Comparison of ENCODE assay signal across 23 cellular contexts in genomic region chr16:1220841-1221627, GRCh38. TPM values are rescaled to one million over a fixed set of nuclear protein-coding genes. Genes with fewer than 3 reads are reported as not detected.
DNase-seq lines count a peak whose midpoint lies in the region; ATAC-seq, FAIRE-seq and TF ChIP-seq lines count a peak whose summit lies in the region.
"Had no signal": no experiment of that assay in that cellular context is flagged by ENCODE, and none has a peak within 500 bp of the region (broad histone marks: within the 10 kb centered on the region; RNA-seq: fewer than 3 reads in every experiment).

No MANE protein-coding gene starts in this region.

- H3K4ac ChIP-seq in trophoblast cell (ENCODE audit: low read depth, low read length): no peak overlapping the region

- H3K79me2 ChIP-seq in K562 (ENCODE audit: control insufficient read depth, insufficient read depth, low read length) (no peaks in the 10 kb centered on the region), trophoblast cell (ENCODE audit: control insufficient read depth, insufficient read depth, low read length, poor library complexity) (no peaks in the 10 kb centered on the region)

- DNase-seq in Right ventricle myocardium superior: no peak
- DNase-seq in right cardiac atrium: no peak
- DNase-seq in K562 (ENCODE audit: extremely low read depth in 1 of 4, low spot score in 3 of 4): peak in 2 of 4 experiments; percentile 41 to 46
- DNase-seq in glutamatergic neuron: no peak
- no peak for DNase-seq in trophoblast cell
- DNase-seq in MCF 10A (ENCODE audit: unreplicated experiment): no peak
- DNase-seq: AML-193; Caco-2; CD4-positive, alpha-beta T cell; DMS153; DMS79; GDM1 had no signal

- no peak overlapping the region for H2BK5ac ChIP-seq in trophoblast cell (ENCODE audit: low read depth, low read length, poor library complexity)

- intact Hi-C loops in Right ventricle myocardium superior (cut with DNase I): no loop called here
- intact Hi-C loops in right cardiac atrium (cut with DNase I): no loop called here
- intact Hi-C loops in K562 (cut with micrococcal nuclease): no loop called here
- intact Hi-C loops in MCF 10A (cut with micrococcal nuclease): no loop called here

- no peak overlapping the region for H2BK12ac ChIP-seq in trophoblast cell (ENCODE audit: low read length)

- TF ChIP-seq POLR2A in K562 (conservative IDR thresholded peaks at IDR 0.05): no peak

- POLR2A ChIA-PET in K562 (lab: Yijun Ruan, JAX) (interaction anchor here (0.7 kb wide), 1 partner anchor 148 kb away, joined by 3 read pairs; the partner anchor contains the start of gene SSTR5), MCF 10A (lab: Yijun Ruan, JAX) (no interaction called here)

- H3K36me3 ChIP-seq in K562 (ENCODE audit: control insufficient read depth, insufficient read depth, low read length) (no peaks in the 10 kb centered on the region), trophoblast cell (ENCODE audit: control insufficient read depth in 1 of 2, insufficient read depth in 2 of 2, low read length in 2 of 2) (no peaks in the 10 kb centered on the region)
- H3K36me3 ChIP-seq: HAP-1 had no signal

- TF ChIP-seq CTCF in K562 (IDR thresholded peaks at IDR 0.05 in 2 of 3, conservative IDR thresholded peaks at IDR 0.05 in 1 of 3; ENCODE audit: insufficient read depth in 2 of 3, low read depth in 1 of 3, low read length in 3 of 3) (no peak), glutamatergic neuron (IDR thresholded peaks at IDR 0.05; ENCODE audit: partially characterized antibody, unreplicated experiment) (no peak), MCF 10A (IDR thresholded peaks at IDR 0.05; ENCODE audit: unreplicated experiment) (no peak)

- no peak overlapping the region for H4K8ac ChIP-seq in trophoblast cell (ENCODE audit: low read depth, low read length)

- H3K27me3 Mint-ChIP-seq in glutamatergic neuron (ENCODE audit: unreplicated experiment): peaks cover 16% of the 10 kb centered on the region
- peaks cover 59% of the 10 kb centered on the region for H3K27me3 Mint-ChIP-seq in MCF 10A (ENCODE audit: insufficient read depth, unreplicated experiment)

- H3K4me2 ChIP-seq in K562 (ENCODE audit: insufficient read depth, low read length) (peak overlapping the region; percentile 11; the same call in 1 of the 2 replicates), trophoblast cell (ENCODE audit: low read length) (no peak overlapping the region)
- H3K4me2 ChIP-seq: A549 had no signal

- no peak for FAIRE-seq in K562 (lab: Jason Lieb, UNC)
- FAIRE-seq: A549, GM12892, H1 had no signal

- TF ChIP-seq RAD21 in K562 (CRISPR knock-in tag; conservative IDR thresholded peaks at IDR 0.05 in 1 of 2, IDR thresholded peaks at IDR 0.05 in 1 of 2): no peak

- no peak for TF ChIP-seq EP300 in K562 (IDR thresholded peaks at IDR 0.05; ENCODE audit: low read length)

- H3K9me1 ChIP-seq in K562 (ENCODE audit: control insufficient read depth, insufficient read depth, low read length): no peaks in the 10 kb centered on the region

- H3K4me3 Mint-ChIP-seq in glutamatergic neuron (ENCODE audit: unreplicated experiment): no peak overlapping the region
- H3K4me3 Mint-ChIP-seq in MCF 10A (ENCODE audit: unreplicated experiment): no peak overlapping the region
- H3K4me3 Mint-ChIP-seq: CD4-positive, alpha-beta T cell had no signal

- no peak overlapping the region for H3K4me3 ChIP-seq in right cardiac atrium (ENCODE audit: low read length)
- H3K4me3 ChIP-seq in K562: peak overlapping the region; percentile 24; the same call in 1 of the 2 replicates
- H3K4me3 ChIP-seq in trophoblast cell (ENCODE audit: low read depth, low read length): peak overlapping the region; percentile 18
- H3K4me3 ChIP-seq: A549, HAP-1 had no signal

- H3K18ac ChIP-seq in trophoblast cell (ENCODE audit: low read length): no peak overlapping the region

- H2AK5ac ChIP-seq in trophoblast cell (ENCODE audit: low read length): no peak overlapping the region

- H3K4me1 ChIP-seq in right cardiac atrium (ENCODE audit: control insufficient read depth, insufficient read depth, low read length) (no peaks in the 10 kb centered on the region), K562 (replicated peaks in 1 of 2; ENCODE audit: control insufficient read depth in 2 of 2, insufficient read depth in 2 of 2, low read length in 2 of 2) (peaks cover 0 to 73% of the 10 kb centered on the region in 2 experiments; a peak in 2 of 5 replicates), trophoblast cell (ENCODE audit: control insufficient read depth in 1 of 2, insufficient read depth in 2 of 2, low read length in 2 of 2) (no peaks in the 10 kb centered on the region)
- H3K4me1 ChIP-seq: Caco-2, HAP-1 had no signal

- no peaks in the 10 kb centered on the region for H3K9me3 ChIP-seq in right cardiac atrium (ENCODE audit: control insufficient read depth, low read length)
- H3K9me3 ChIP-seq in K562 (replicated peaks; ENCODE audit: control insufficient read depth, insufficient read depth, low read depth, low read length): no peaks in the 10 kb centered on the region
- H3K9me3 ChIP-seq in trophoblast cell (ENCODE audit: insufficient read depth, low read depth, low read length): peaks cover 2% of the 10 kb centered on the region
- H3K9me3 ChIP-seq: A549, Caco-2, HAP-1 had no signal

- H3K4me1 Mint-ChIP-seq in glutamatergic neuron (ENCODE audit: low read depth, unreplicated experiment) (no peaks in the 10 kb centered on the region), MCF 10A (ENCODE audit: insufficient read depth, unreplicated experiment) (peaks cover 5% of the 10 kb centered on the region)

- H3K36me3 Mint-ChIP-seq in glutamatergic neuron (ENCODE audit: unreplicated experiment): no peaks in the 10 kb centered on the region
- no peaks in the 10 kb centered on the region for H3K36me3 Mint-ChIP-seq in MCF 10A (ENCODE audit: insufficient read depth, unreplicated experiment)

- ATAC-seq in Right ventricle myocardium superior (ENCODE audit: poor library complexity): peak; percentile 18
- no peak for ATAC-seq in right cardiac atrium
- peak; percentile 25; the same call in 2 of the 3 replicates for ATAC-seq in K562
- no peak for ATAC-seq in GM21717 (IDR thresholded peaks at IDR 0.05; ENCODE audit: unreplicated experiment)
- ATAC-seq in HG03159 (IDR thresholded peaks at IDR 0.05; ENCODE audit: unreplicated experiment): no peak
- ATAC-seq: A549 had no signal

- peaks cover 20% of the 10 kb centered on the region for H4K20me1 ChIP-seq in K562 (replicated peaks; ENCODE audit: control insufficient read depth, insufficient read depth, low read length)

- no peak overlapping the region for H4K91ac ChIP-seq in trophoblast cell (ENCODE audit: low read depth, low read length)

- H3K27me3 ChIP-seq in right cardiac atrium (ENCODE audit: control insufficient read depth, insufficient read depth) (no peaks in the 10 kb centered on the region), K562 (ENCODE audit: control insufficient read depth in 2 of 2, insufficient read depth in 2 of 2, low read length in 2 of 2) (peaks cover 55 to 92% of the 10 kb centered on the region in 2 experiments), trophoblast cell (ENCODE audit: insufficient read depth, low read length) (no peaks in the 10 kb centered on the region)

- H3K9ac ChIP-seq in K562 (ENCODE audit: insufficient read depth in 1 of 2, low read depth in 2 of 2, low read length in 2 of 2) (peak overlapping the region in 1 of 2 experiments; percentile 48; a peak in 2 of 4 replicates), trophoblast cell (ENCODE audit: low read length) (no peak overlapping the region)

- no peak overlapping the region for H3K23ac ChIP-seq in trophoblast cell (ENCODE audit: low read length)

- in situ Hi-C loops in K562 (cut with MboI): no loop called here

- WGBS in right cardiac atrium: 85% methylated on average over 48 of the region's 48 CpGs
- WGBS in K562 (ENCODE audit: insufficient coverage, low coverage, missing lambda C conversion rate): 6% methylated on average over 32 of the region's 48 CpGs
- no CpG with 5 or more reads among the region's 48 CpGs for WGBS in trophoblast cell (ENCODE audit: extremely low coverage, insufficient coverage, insufficient read length)

- H3K14ac ChIP-seq in trophoblast cell (ENCODE audit: low read length): no peak overlapping the region

- H3K27ac ChIP-seq in right cardiac atrium (ENCODE audit: low read length) (no peak overlapping the region), K562 (ENCODE audit: extremely low read depth, low read depth, low read length) (no peak overlapping the region), trophoblast cell (ENCODE audit: low read depth, low read length) (no peak overlapping the region)
- H3K27ac ChIP-seq: 22Rv1, A549, C4-2B had no signal

- BruUV-seq in K562 (replicated peaks; lab: Mats Ljungman, UMichigan) (no TSS peak), MCF 10A (replicated peaks; lab: Mats Ljungman, UMichigan) (no TSS peak)

- H2BK120ac ChIP-seq in trophoblast cell (ENCODE audit: insufficient read depth, low read length, poor library complexity): no peak overlapping the region

- H2AFZ ChIP-seq in K562 (ENCODE audit: low read depth, low read length) (no peak overlapping the region), trophoblast cell (ENCODE audit: insufficient read depth, low read length, poor library complexity) (no peak overlapping the region)

- no peaks in the 10 kb centered on the region for H3K79me1 ChIP-seq in trophoblast cell (ENCODE audit: low read length)

- H3K9me3 Mint-ChIP-seq in glutamatergic neuron (ENCODE audit: unreplicated experiment) (peaks cover 17% of the 10 kb centered on the region), MCF 10A (ENCODE audit: unreplicated experiment) (no peaks in the 10 kb centered on the region)
- H3K9me3 Mint-ChIP-seq: CD4-positive, alpha-beta T cell had no signal

- H4K12ac ChIP-seq in trophoblast cell (ENCODE audit: low read depth, low read length): no peak overlapping the region

- H3K27ac Mint-ChIP-seq in glutamatergic neuron (ENCODE audit: unreplicated experiment): peak overlapping the region; percentile 6
- no peak overlapping the region for H3K27ac Mint-ChIP-seq in MCF 10A (ENCODE audit: low read depth, unreplicated experiment)
- H3K27ac Mint-ChIP-seq: CD4-positive, alpha-beta T cell had no signal

- CTCF ChIA-PET in K562 (lab: Yijun Ruan, JAX; ENCODE audit: low intra/inter-chr PET ratio): no interaction called here
- CTCF ChIA-PET in MCF 10A (lab: Yijun Ruan, JAX): interaction anchor here (0.5 kb wide), 1 partner anchor 114 kb away, joined by 3 read pairs; no protein-coding TSS in a partner anchor

RNA-seq across cellular contexts. Expression of gene TPSG1, which starts 4.0 kb away (rescaled TPM):
- total RNA-seq in Right ventricle myocardium superior (0.19 TPM), right cardiac atrium (under 1 TPM in 1 of 4 donors, not detected in 3; 0.21 TPM), K562 (2014; rRNA removed) (not detected in 2 replicates), K562 (2014; rRNA removed; fragmentation: Illumina TruSeq; extraction: Trizol) (not detected in 2 replicates), K562 (2015; rRNA removed; fragmentation: Illumina TruSeq; extraction: Trizol) (not detected in 2 replicates), K562 (2021) (not detected in 2 replicates), glutamatergic neuron (ENCODE audit: unreplicated experiment) (not detected), MCF 10A (2022) (not detected in 2 replicates)
- polyA plus RNA-seq in right cardiac atrium (not detected), K562 (2011; rRNA removed) (not detected in 2 replicates), K562 (2014; fragmentation: Illumina TruSeq; extraction: Trizol) (not detected in 2 replicates), K562 (2014; fragmentation: Nextera tagmentation; extraction: Ambion mirVana) (not detected), K562 (2014; rRNA removed) (not detected in 2 replicates)
- total RNA-seq in K562 (2011; cell fraction: chromatin; rRNA removed; ENCODE audit: low replicate concordance): not detected in 2 replicates
- not detected in 2 replicates for total RNA-seq in K562 (2011; cell fraction: nucleolus; rRNA removed)
- not detected in 2 replicates for total RNA-seq in K562 (2011; cell fraction: nucleoplasm; rRNA removed)
- not detected in 2 replicates for polyA plus RNA-seq in K562 (2011; cell fraction: cytosol; rRNA removed)
- not detected in 2 replicates for polyA plus RNA-seq in K562 (2011; cell fraction: nucleus; rRNA removed)
- not detected in 2 replicates for polyA plus RNA-seq in K562 (2012)
- polyA minus RNA-seq in K562 (2011; rRNA and poly(A)+ RNA removed): not detected in 2 replicates
- not detected in 2 replicates for polyA minus RNA-seq in K562 (2011; cell fraction: cytosol; rRNA and poly(A)+ RNA removed)
- not detected in 2 replicates for polyA minus RNA-seq in K562 (2011; cell fraction: nucleus; rRNA and poly(A)+ RNA removed)
- not detected in 2 replicates for polyA plus RNA-seq in trophoblast cell (2013)
- total RNA-seq: Caco-2; CD4-positive, alpha-beta T cell; H1 had no signal
- polyA plus RNA-seq: A549, BJ, H1 had no signal

RNA-seq across cellular contexts. Expression of gene TPSB2, which starts 8.9 kb away (rescaled TPM):
- total RNA-seq in Right ventricle myocardium superior (10.1 TPM), right cardiac atrium (1 to 10 TPM in 3 of 4 donors, not detected in 1; 3.7 to 7.1 (median 6.7) TPM), K562 (2014; rRNA removed) (not detected in 2 replicates), K562 (2014; rRNA removed; fragmentation: Illumina TruSeq; extraction: Trizol) (not detected in 2 replicates), K562 (2015; rRNA removed; fragmentation: Illumina TruSeq; extraction: Trizol) (not detected in 2 replicates), K562 (2021) (0.16 and 0.18 TPM in 2 replicates), glutamatergic neuron (ENCODE audit: unreplicated experiment) (not detected), MCF 10A (2022) (not detected in 2 replicates)
- polyA plus RNA-seq in right cardiac atrium (1.8 TPM), K562 (2011; rRNA removed) (not detected in 2 replicates), K562 (2014; fragmentation: Illumina TruSeq; extraction: Trizol) (not detected in 2 replicates), K562 (2014; fragmentation: Nextera tagmentation; extraction: Ambion mirVana) (not detected), K562 (2014; rRNA removed) (not detected in 2 replicates)
- total RNA-seq in K562 (2011; cell fraction: chromatin; rRNA removed; ENCODE audit: low replicate concordance): not detected in 2 replicates
- not detected in 2 replicates for total RNA-seq in K562 (2011; cell fraction: nucleolus; rRNA removed)
- not detected in 2 replicates for total RNA-seq in K562 (2011; cell fraction: nucleoplasm; rRNA removed)
- polyA plus RNA-seq in K562 (2011; cell fraction: cytosol; rRNA removed): not detected in 2 replicates
- not detected in 2 replicates for polyA plus RNA-seq in K562 (2011; cell fraction: nucleus; rRNA removed)
- polyA plus RNA-seq in K562 (2012): not detected in 2 replicates
- not detected in 2 replicates for polyA minus RNA-seq in K562 (2011; rRNA and poly(A)+ RNA removed)
- not detected in 2 replicates for polyA minus RNA-seq in K562 (2011; cell fraction: cytosol; rRNA and poly(A)+ RNA removed)
- polyA minus RNA-seq in K562 (2011; cell fraction: nucleus; rRNA and poly(A)+ RNA removed): not detected in 2 replicates
- not detected in 2 replicates for polyA plus RNA-seq in trophoblast cell (2013)
- total RNA-seq: Caco-2; CD4-positive, alpha-beta T cell; Daoy; H1; HT-29 had no signal
- polyA plus RNA-seq: A549, BJ had no signal

RNA-seq across cellular contexts. Expression of gene TPSAB1, which starts 19.5 kb away (rescaled TPM):
- total RNA-seq in Right ventricle myocardium superior (7.1 TPM), right cardiac atrium (1 to 10 TPM; 1.6 to 8.3 (median 4.7) TPM), K562 (2014; rRNA removed) (not detected in 2 replicates), K562 (2014; rRNA removed; fragmentation: Illumina TruSeq; extraction: Trizol) (not detected in 2 replicates), K562 (2015; rRNA removed; fragmentation: Illumina TruSeq; extraction: Trizol) (not detected in 2 replicates), K562 (2021) (0.31 TPM in 1 of 2 replicates, not detected in the other), glutamatergic neuron (ENCODE audit: unreplicated experiment) (not detected), MCF 10A (2022) (not detected in 2 replicates)
- polyA plus RNA-seq in right cardiac atrium (1.2 TPM), K562 (2011; rRNA removed) (not detected in 2 replicates), K562 (2014; fragmentation: Illumina TruSeq; extraction: Trizol) (not detected in 2 replicates), K562 (2014; fragmentation: Nextera tagmentation; extraction: Ambion mirVana) (not detected), K562 (2014; rRNA removed) (not detected in 2 replicates)
- not detected in 2 replicates for total RNA-seq in K562 (2011; cell fraction: chromatin; rRNA removed; ENCODE audit: low replicate concordance)
- not detected in 2 replicates for total RNA-seq in K562 (2011; cell fraction: nucleolus; rRNA removed)
- not detected in 2 replicates for total RNA-seq in K562 (2011; cell fraction: nucleoplasm; rRNA removed)
- not detected in 2 replicates for polyA plus RNA-seq in K562 (2011; cell fraction: cytosol; rRNA removed)
- not detected in 2 replicates for polyA plus RNA-seq in K562 (2011; cell fraction: nucleus; rRNA removed)
- 0.10 TPM in 1 of 2 replicates, not detected in the other for polyA plus RNA-seq in K562 (2012)
- polyA minus RNA-seq in K562 (2011; rRNA and poly(A)+ RNA removed): not detected in 2 replicates
- not detected in 2 replicates for polyA minus RNA-seq in K562 (2011; cell fraction: cytosol; rRNA and poly(A)+ RNA removed)
- polyA minus RNA-seq in K562 (2011; cell fraction: nucleus; rRNA and poly(A)+ RNA removed): not detected in 2 replicates
- not detected in 2 replicates for polyA plus RNA-seq in trophoblast cell (2013)
- total RNA-seq: Caco-2, Daoy, H1, HT-29 had no signal
- polyA plus RNA-seq: A549, BJ had no signal

RNA-seq across cellular contexts. Expression of gene TPSD1, which starts 34.8 kb away (rescaled TPM):
- 0.51 TPM for total RNA-seq in Right ventricle myocardium superior
- under 1 TPM in 2 of 4 donors, not detected in 2; 0.26 to 0.85 TPM for total RNA-seq in right cardiac atrium
- 0.16 TPM for polyA plus RNA-seq in right cardiac atrium
- total RNA-seq in K562 (2011; cell fraction: chromatin; rRNA removed; ENCODE audit: low replicate concordance): not detected in 2 replicates
- total RNA-seq in K562 (2011; cell fraction: nucleolus; rRNA removed): not detected in 2 replicates
- total RNA-seq in K562 (2011; cell fraction: nucleoplasm; rRNA removed): not detected in 2 replicates
- total RNA-seq in K562 (2014; rRNA removed): not detected in 2 replicates
- not detected in 2 replicates for total RNA-seq in K562 (2014; rRNA removed; fragmentation: Illumina TruSeq; extraction: Trizol)
- total RNA-seq in K562 (2015; rRNA removed; fragmentation: Illumina TruSeq; extraction: Trizol): not detected in 2 replicates
- not detected in 2 replicates for total RNA-seq in K562 (2021)
- not detected in 2 replicates for polyA plus RNA-seq in K562 (2011; rRNA removed)
- not detected in 2 replicates for polyA plus RNA-seq in K562 (2011; cell fraction: cytosol; rRNA removed)
- not detected in 2 replicates for polyA plus RNA-seq in K562 (2011; cell fraction: nucleus; rRNA removed)
- polyA plus RNA-seq in K562 (2012): 0.07 TPM in 1 of 2 replicates, not detected in the other
- polyA plus RNA-seq in K562 (2014; fragmentation: Illumina TruSeq; extraction: Trizol): not detected in 2 replicates
- not detected for polyA plus RNA-seq in K562 (2014; fragmentation: Nextera tagmentation; extraction: Ambion mirVana)
- polyA plus RNA-seq in K562 (2014; rRNA removed): not detected in 2 replicates
- not detected in 2 replicates for polyA minus RNA-seq in K562 (2011; rRNA and poly(A)+ RNA removed)
- not detected in 2 replicates for polyA minus RNA-seq in K562 (2011; cell fraction: cytosol; rRNA and poly(A)+ RNA removed)
- polyA minus RNA-seq in K562 (2011; cell fraction: nucleus; rRNA and poly(A)+ RNA removed): not detected in 2 replicates
- not detected for total RNA-seq in glutamatergic neuron (ENCODE audit: unreplicated experiment)
- polyA plus RNA-seq in trophoblast cell (2013): not detected in 2 replicates
- not detected in 2 replicates for total RNA-seq in MCF 10A (2022)
- total RNA-seq: Caco-2; CD4-positive, alpha-beta T cell; Daoy; H1; HT-29 had no signal
- polyA plus RNA-seq: A549, BJ had no signal

Comparison
In these comparisons a context has a peak if more than half of its experiments do, and no peak if none do; other contexts are left out.
1. ATAC-seq: peak in Right ventricle myocardium superior (single experiment) and K562 (single experiment); none in right cardiac atrium (0 of 2), GM21717 (single experiment) and HG03159 (single experiment).